Comparison of ENCODE assay signal across 26 cellular contexts in the genomic region with DNA sequence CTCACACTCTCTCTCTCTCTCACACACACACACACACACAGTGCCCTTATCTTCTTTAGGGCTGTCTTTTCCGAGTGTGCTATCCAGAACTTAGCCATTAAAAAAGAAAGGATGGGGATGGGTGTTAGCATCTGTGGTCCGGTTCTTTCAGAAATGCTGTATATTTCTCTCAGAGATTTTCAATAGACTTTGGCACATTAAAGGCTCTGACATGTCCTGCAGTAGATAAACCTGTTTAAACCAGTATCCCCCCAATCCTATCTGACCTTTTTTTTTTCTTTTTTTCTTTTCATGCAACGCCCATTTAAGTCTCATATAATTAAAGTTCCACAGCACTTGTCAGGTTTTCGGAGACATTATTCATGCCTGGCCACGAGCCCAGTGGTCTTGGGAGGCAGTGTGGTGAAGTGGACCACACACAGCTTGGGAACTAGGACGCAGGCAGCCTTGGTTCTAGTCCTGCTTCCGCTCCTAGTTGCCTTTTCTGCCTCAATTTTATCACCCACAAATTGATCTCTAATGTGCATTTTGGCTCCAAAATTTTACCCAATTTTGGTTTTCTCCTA. TPM values are rescaled to one million over a fixed set of nuclear protein-coding genes. Genes with fewer than 3 reads are reported as not detected.
DNase-seq lines count a peak whose midpoint lies in the region; ATAC-seq, FAIRE-seq and TF ChIP-seq lines count a peak whose summit lies in the region.
"Had no signal": no experiment of that assay in that cellular context is flagged by ENCODE, and none has a peak within 500 bp of the region (broad histone marks: within the 10 kb centered on the region; RNA-seq: fewer than 3 reads in every experiment).

No MANE protein-coding gene starts in this region.

- H3K36me3 ChIP-seq in HEK293 (ENCODE audit: control insufficient read depth in 2 of 2, insufficient read depth in 1 of 2, low read length in 2 of 2) (no peaks in the 10 kb centered on the region), SJCRH30 (peaks cover 51% of the 10 kb centered on the region), K562 (ENCODE audit: control insufficient read depth, insufficient read depth, low read length) (no peaks in the 10 kb centered on the region), right lobe of liver (no peaks in the 10 kb centered on the region)
- H3K36me3 ChIP-seq: BE2C, HAP-1 had no signal

- intact Hi-C loops in K562 (cut with micrococcal nuclease) = no loop called here
- intact Hi-C loops in right lobe of liver (cut with DNase I) = no loop called here

- FAIRE-seq in K562 (lab: Jason Lieb, UNC) = no peak
- FAIRE-seq: A204.1, GM12878, GM19239, H54 had no signal

- in situ Hi-C loops in K562 (cut with MboI) = no loop called here

- H3K79me2 ChIP-seq in K562 (ENCODE audit: control insufficient read depth, insufficient read depth, low read length) = no peaks in the 10 kb centered on the region

- POLR2A ChIA-PET in HEK293 (lab: Yijun Ruan, JAX) = no interaction called here
- POLR2A ChIA-PET in K562 (lab: Yijun Ruan, JAX) = interaction anchor here (1.0 kb wide), 1 partner anchor 14 kb away, joined by 3 read pairs; no protein-coding TSS in a partner anchor

- peak; percentile 16 for DNase-seq in activated effector memory CD4-positive, alpha-beta T cell treated with anti-CD3 and anti-CD28 coated beads, Interleukin-2, amount 50 U/mL, for 16 hours
- no peak for DNase-seq in activated effector memory CD4-positive, alpha-beta T cell treated with Interleukin-2 at 50 U/mL for 16 hours
- DNase-seq in SJCRH30 = peak; percentile 51 to 52
- DNase-seq in K562 (ENCODE audit: extremely low read depth in 1 of 4, low spot score in 3 of 4) = no peak
- DNase-seq in COR-L47 (lab: John Stamatoyannopoulos, UW) = no peak
- DNase-seq in right lobe of liver = no peak
- DNase-seq: BE2C; Calu3; CD4-positive, alpha-beta T cell; CD8-positive, alpha-beta memory T cell; DMS53; DMS79 treated with DMSO at 0.1 percent for 48 hours; EL; GDM1; GOT3 had no signal

- H3K9me3 ChIP-seq in HEK293 (ENCODE audit: control insufficient read depth, insufficient read depth, low read depth, low read length) = no peaks in the 10 kb centered on the region
- no peaks in the 10 kb centered on the region for H3K9me3 ChIP-seq in SJCRH30 (replicated peaks)
- H3K9me3 ChIP-seq in K562 (replicated peaks; ENCODE audit: control insufficient read depth, insufficient read depth, low read depth, low read length) = no peaks in the 10 kb centered on the region
- no peaks in the 10 kb centered on the region for H3K9me3 ChIP-seq in right lobe of liver
- H3K9me3 ChIP-seq: BE2C; BLaER1 treated with 17β-estradiol and CSF1 and Interleukin-3, amounts not matched to agents 10 nM and 100 nM; HAP-1 had no signal

- TF ChIP-seq POLR2A in K562 (conservative IDR thresholded peaks at IDR 0.05) = no peak
- no peak for TF ChIP-seq POLR2A in right lobe of liver (IDR thresholded peaks at IDR 0.05)

- no peak overlapping the region for H2AFZ ChIP-seq in K562 (ENCODE audit: low read depth, low read length)

- H3K27me3 ChIP-seq in SJCRH30 (no peaks in the 10 kb centered on the region), K562 (ENCODE audit: control insufficient read depth in 2 of 2, insufficient read depth in 2 of 2, low read length in 2 of 2) (peaks cover 4 to 37% of the 10 kb centered on the region in 2 experiments; a peak in 3 of 5 replicates), right lobe of liver (no peaks in the 10 kb centered on the region)
- H3K27me3 ChIP-seq: BE2C; BLaER1 treated with 17β-estradiol and CSF1 and Interleukin-3, amounts not matched to agents 10 nM and 100 nM had no signal

- no peak for TF ChIP-seq CTCF in HEK293 (tag by site-specific recombination; IDR thresholded peaks at IDR 0.05)
- no peak for TF ChIP-seq CTCF in K562 (IDR thresholded peaks at IDR 0.05 in 2 of 3, conservative IDR thresholded peaks at IDR 0.05 in 1 of 3; ENCODE audit: insufficient read depth in 2 of 3, low read depth in 1 of 3, low read length in 3 of 3)
- TF ChIP-seq CTCF in right lobe of liver (IDR thresholded peaks at IDR 0.05) = no peak

- WGBS in K562 (ENCODE audit: insufficient coverage, low coverage, missing lambda C conversion rate) = under 1% methylated on average over 7 of the region's 7 CpGs
- WGBS in right lobe of liver (ENCODE audit: insufficient coverage, low coverage, low lambda C conversion rate, missing lambda C conversion rate) = 44% methylated on average over 7 of the region's 7 CpGs

- BruUV-seq in K562 (replicated peaks; lab: Mats Ljungman, UMichigan) = no TSS peak

- no peak overlapping the region for H3K27ac ChIP-seq in HEK293 (ENCODE audit: extremely low read depth, low read depth, low read length)
- H3K27ac ChIP-seq in SJCRH30 = no peak overlapping the region
- H3K27ac ChIP-seq in K562 (ENCODE audit: extremely low read depth, low read depth, low read length) = no peak overlapping the region
- no peak overlapping the region for H3K27ac ChIP-seq in right lobe of liver
- H3K27ac ChIP-seq: 22Rv1; BLaER1 treated with 17β-estradiol and CSF1 and Interleukin-3, amounts not matched to agents 10 nM and 100 nM had no signal

- no peak overlapping the region for H3K4me2 ChIP-seq in K562 (ENCODE audit: insufficient read depth, low read length)
- H3K4me2 ChIP-seq: BLaER1 treated with 17β-estradiol and CSF1 and Interleukin-3, amounts not matched to agents 10 nM and 100 nM had no signal

- CTCF ChIA-PET in HEK293 (lab: Yijun Ruan, JAX) = interaction anchor here (0.6 kb wide), 2 partner anchors 18 to 125 kb away, joined by 3 read pairs; no protein-coding TSS in a partner anchor
- CTCF ChIA-PET in K562 (lab: Yijun Ruan, JAX; ENCODE audit: low intra/inter-chr PET ratio) = no interaction called here

- TF ChIP-seq RAD21 in K562 (CRISPR knock-in tag; conservative IDR thresholded peaks at IDR 0.05 in 1 of 2, IDR thresholded peaks at IDR 0.05 in 1 of 2) = no peak

- H3K4me3 ChIP-seq in HEK293 (ENCODE audit: low read depth, low read length) (no peak overlapping the region), SJCRH30 (no peak overlapping the region), K562 (no peak overlapping the region), right lobe of liver (no peak overlapping the region)
- H3K4me3 ChIP-seq: BLaER1 treated with 17β-estradiol and CSF1 and Interleukin-3, amounts not matched to agents 10 nM and 100 nM; GM12878; HAP-1 had no signal

- no peak for ATAC-seq in K562
- no peak for ATAC-seq in HG03342 (IDR thresholded peaks at IDR 0.05; ENCODE audit: unreplicated experiment)
- no peak for ATAC-seq in right lobe of liver
- ATAC-seq: GM12878 had no signal

- no peak for TF ChIP-seq EP300 in K562 (IDR thresholded peaks at IDR 0.05; ENCODE audit: low read length)

- H3K9ac ChIP-seq in K562 (ENCODE audit: insufficient read depth in 1 of 2, low read depth in 2 of 2, low read length in 2 of 2) = no peak overlapping the region
- H3K9ac ChIP-seq: BLaER1 treated with 17β-estradiol and CSF1 and Interleukin-3, amounts not matched to agents 10 nM and 100 nM had no signal

- H3K4me1 ChIP-seq in HEK293 (ENCODE audit: control insufficient read depth, insufficient read depth, low read length) (0 out of 2 replicates have a peak, but pooled peaks cover under 1% of the 10 kb centered on the region), SJCRH30 (peaks cover 16% of the 10 kb centered on the region), K562 (replicated peaks in 1 of 2; ENCODE audit: control insufficient read depth in 2 of 2, insufficient read depth in 2 of 2, low read length in 2 of 2) (peaks cover under 1 to 1% of the 10 kb centered on the region in 2 experiments; a peak in 3 of 5 replicates), right lobe of liver (no peaks in the 10 kb centered on the region)
- H3K4me1 ChIP-seq: BE2C had no signal

- H3K9me1 ChIP-seq in K562 (ENCODE audit: control insufficient read depth, insufficient read depth, low read length) = no peaks in the 10 kb centered on the region

- no peaks in the 10 kb centered on the region; the same call in 1 of the 2 replicates for H4K20me1 ChIP-seq in K562 (replicated peaks; ENCODE audit: control insufficient read depth, insufficient read depth, low read length)
- H4K20me1 ChIP-seq: BLaER1 treated with 17β-estradiol and CSF1 and Interleukin-3, amounts not matched to agents 10 nM and 100 nM had no signal

RNA-seq across cellular contexts. Expression of gene CAV3, which starts 13.3 kb away (rescaled TPM):
- total RNA-seq in SJCRH30 (2014; rRNA removed; shearing (Covaris generic)) = 21.9 and 24.1 TPM in 2 replicates
- total RNA-seq in K562 (2011; cell fraction: chromatin; rRNA removed; ENCODE audit: low replicate concordance) = not detected in 2 replicates
- not detected in 2 replicates for total RNA-seq in K562 (2011; cell fraction: nucleolus; rRNA removed)
- not detected in 2 replicates for total RNA-seq in K562 (2011; cell fraction: nucleoplasm; rRNA removed)
- total RNA-seq in K562 (2014; rRNA removed) (not detected in 2 replicates), K562 (2014; rRNA removed; fragmentation: Illumina TruSeq; extraction: Trizol) (not detected in 2 replicates), K562 (2015; rRNA removed; fragmentation: Illumina TruSeq; extraction: Trizol) (not detected in 2 replicates), K562 (2021) (not detected in 2 replicates), right lobe of liver (not detected)
- polyA plus RNA-seq in K562 (2011; rRNA removed) (not detected in 2 replicates), K562 (2014; fragmentation: Illumina TruSeq; extraction: Trizol) (not detected in 2 replicates), K562 (2014; fragmentation: Nextera tagmentation; extraction: Ambion mirVana) (not detected), K562 (2014; rRNA removed) (not detected in 2 replicates)
- polyA plus RNA-seq in K562 (2011; cell fraction: cytosol; rRNA removed) = not detected in 2 replicates
- polyA plus RNA-seq in K562 (2011; cell fraction: nucleus; rRNA removed) = not detected in 2 replicates
- polyA plus RNA-seq in K562 (2012) = not detected in 2 replicates
- not detected in 2 replicates for polyA minus RNA-seq in K562 (2011; rRNA and poly(A)+ RNA removed)
- polyA minus RNA-seq in K562 (2011; cell fraction: cytosol; rRNA and poly(A)+ RNA removed) = not detected in 2 replicates
- polyA minus RNA-seq in K562 (2011; cell fraction: nucleus; rRNA and poly(A)+ RNA removed) = not detected in 2 replicates
- total RNA-seq: Calu3; CD4-positive, alpha-beta T cell; CD8-positive, alpha-beta memory T cell; GM12878 had no signal
- polyA plus RNA-seq: AG04450; CD14-positive monocyte; CD8-positive, alpha-beta memory T cell; GM12878 had no signal

RNA-seq across cellular contexts. Expression of gene OXTR, which starts 22.6 kb away (rescaled TPM):
- total RNA-seq in SJCRH30 (2014; rRNA removed; shearing (Covaris generic)) = 1.1 and 1.7 TPM in 2 replicates
- 1.3 and 1.4 TPM in 2 replicates for total RNA-seq in K562 (2011; cell fraction: chromatin; rRNA removed; ENCODE audit: low replicate concordance)
- 0.50 and 0.79 TPM in 2 replicates for total RNA-seq in K562 (2011; cell fraction: nucleolus; rRNA removed)
- 0.53 and 0.73 TPM in 2 replicates for total RNA-seq in K562 (2011; cell fraction: nucleoplasm; rRNA removed)
- total RNA-seq in K562 (2014; rRNA removed) (0.68 and 1.4 TPM in 2 replicates), K562 (2014; rRNA removed; fragmentation: Illumina TruSeq; extraction: Trizol) (0.80 and 0.83 TPM in 2 replicates), K562 (2015; rRNA removed; fragmentation: Illumina TruSeq; extraction: Trizol) (1.1 and 1.4 TPM in 2 replicates), K562 (2021) (1.2 and 1.5 TPM in 2 replicates), right lobe of liver (under 1 TPM; 0.04 to 0.31 (median 0.20) TPM)
- polyA plus RNA-seq in K562 (2011; rRNA removed) (0.38 and 0.57 TPM in 2 replicates), K562 (2014; fragmentation: Illumina TruSeq; extraction: Trizol) (0.57 and 1.1 TPM in 2 replicates), K562 (2014; fragmentation: Nextera tagmentation; extraction: Ambion mirVana) (under 1 TPM; 0.14 to 0.22 TPM), K562 (2014; rRNA removed) (1.0 and 1.3 TPM in 2 replicates)
- 0.24 and 0.42 TPM in 2 replicates for polyA plus RNA-seq in K562 (2011; cell fraction: cytosol; rRNA removed)
- polyA plus RNA-seq in K562 (2011; cell fraction: nucleus; rRNA removed) = 1.7 and 2.2 TPM in 2 replicates
- 0.71 and 0.78 TPM in 2 replicates for polyA plus RNA-seq in K562 (2012)
- 0.28 and 0.48 TPM in 2 replicates for polyA minus RNA-seq in K562 (2011; rRNA and poly(A)+ RNA removed)
- polyA minus RNA-seq in K562 (2011; cell fraction: cytosol; rRNA and poly(A)+ RNA removed) = 0.48 and 0.64 TPM in 2 replicates
- 1.3 and 1.4 TPM in 2 replicates for polyA minus RNA-seq in K562 (2011; cell fraction: nucleus; rRNA and poly(A)+ RNA removed)

Comparison
In these comparisons a context has a peak if more than half of its experiments do, and no peak if none do; other contexts are left out.
1. DNase-seq: peak in activated effector memory CD4-positive, alpha-beta T cell treated with anti-CD3 and anti-CD28 coated beads, Interleukin-2, amount 50 U/mL, for 16 hours (single experiment) and SJCRH30 (2 of 2); none in activated effector memory CD4-positive, alpha-beta T cell treated with Interleukin-2 at 50 U/mL for 16 hours (single experiment), K562 (0 of 4), COR-L47 (single experiment) and right lobe of liver (0 of 3).
2. RNA of gene CAV3, which starts 13.3 kb away (total RNA-seq): 21.9 to 24.1 TPM in SJCRH30; not detected in K562 and not detected in right lobe of liver; every median in the first group is over 10 times any median in the second.